In the genomic region with DNA sequence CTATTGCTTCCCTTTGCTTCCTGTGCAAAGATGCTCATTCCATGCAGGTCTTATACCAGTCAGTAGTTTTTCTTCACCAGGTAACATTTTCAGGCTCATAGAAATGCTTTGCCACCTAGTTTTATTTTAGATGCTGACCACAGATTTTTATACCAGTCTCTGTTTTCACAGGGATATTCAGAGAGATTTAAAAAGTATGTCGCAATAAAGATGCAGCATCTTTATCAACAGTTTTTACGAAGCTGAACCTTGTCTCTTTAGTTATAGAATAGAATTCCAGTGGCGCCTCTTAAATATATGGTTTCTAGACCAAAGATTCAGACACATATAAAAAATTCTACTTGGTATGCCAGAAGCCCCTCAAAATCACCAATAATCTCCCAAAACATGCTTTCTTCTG, we compare ENCODE assay signal across 35 cellular contexts.
DNase-seq lines count a peak whose midpoint lies in the region; ATAC-seq, FAIRE-seq and TF ChIP-seq lines count a peak whose summit lies in the region.
"Had no signal": no experiment of that assay in that cellular context is flagged by ENCODE, and none has a peak within 500 bp of the region (broad histone marks: within the 10 kb centered on the region; RNA-seq: fewer than 3 reads in every experiment).

No MANE protein-coding gene starts in this region.

- no peak for FAIRE-seq in HepG2 (lab: Jason Lieb, UNC)
- no peak for FAIRE-seq in H1 (lab: Jason Lieb, UNC)
- FAIRE-seq: A204.1, A549, D721Med had no signal

- H4K5ac ChIP-seq in IMR-90 (ENCODE audit: low read depth, low read length) (no peak overlapping the region), H1 (ENCODE audit: insufficient read length, low read depth, low read length) (no peak overlapping the region)

- BruUV-seq in HepG2 (replicated peaks; lab: Mats Ljungman, UMichigan) (no TSS peak), IMR-90 (replicated peaks; lab: Mats Ljungman, UMichigan) (no TSS peak)

- peaks cover 27% of the 10 kb centered on the region for H3K27me3 Mint-ChIP-seq in chondrocyte (ENCODE audit: low read depth)
- H3K27me3 Mint-ChIP-seq: B cell; CD4-positive, alpha-beta memory T cell; CD4-positive, CD25-positive, alpha-beta regulatory T cell had no signal

- H2BK120ac ChIP-seq in IMR-90 (ENCODE audit: low read depth, low read length) (no peak overlapping the region), H1 (replicated peaks; ENCODE audit: low read depth, low read length) (no peak overlapping the region)

- no peaks in the 10 kb centered on the region for H3K27me3 ChIP-seq in HepG2 (ENCODE audit: control insufficient read depth in 1 of 2, insufficient read depth in 2 of 2, low read length in 2 of 2)
- no peaks in the 10 kb centered on the region for H3K27me3 ChIP-seq in right lobe of liver
- no peaks in the 10 kb centered on the region for H3K27me3 ChIP-seq in IMR-90 (ENCODE audit: control insufficient read depth, insufficient read depth, low read length)
- H3K27me3 ChIP-seq in H1 (replicated peaks in 1 of 4; ENCODE audit: control insufficient read depth in 3 of 4, extremely low read depth in 1 of 4, insufficient read depth in 3 of 4, low read length in 3 of 4): no peaks in the 10 kb centered on the region
- H3K27me3 ChIP-seq: BE2C; BLaER1; BLaER1 treated with 17β-estradiol and CSF1 and Interleukin-3, amounts not matched to agents 10 nM and 100 nM had no signal

- dilution Hi-C loops in IMR-90 (cut with HindIII; ENCODE audit: low sequenced_read_pairs, unreplicated experiment): no loop called here

- no peak overlapping the region for H3K27ac Mint-ChIP-seq in chondrocyte (ENCODE audit: unreplicated experiment)
- H3K27ac Mint-ChIP-seq: B cell; CD14-positive monocyte; CD4-positive, alpha-beta memory T cell; CD4-positive, alpha-beta T cell; CD4-positive, CD25-positive, alpha-beta regulatory T cell; CD8-positive, alpha-beta memory T cell; CD8-positive, alpha-beta T cell had no signal

- H3K9ac ChIP-seq in HepG2 (ENCODE audit: insufficient read depth, low read depth, low read length): no peak overlapping the region
- H3K9ac ChIP-seq in IMR-90 (ENCODE audit: low read depth, low read length): no peak overlapping the region
- no peak overlapping the region for H3K9ac ChIP-seq in H1 (replicated peaks in 1 of 4; ENCODE audit: extremely low read depth in 1 of 4, low read depth in 3 of 4, low read length in 3 of 4)
- H3K9ac ChIP-seq: BLaER1; BLaER1 treated with 17β-estradiol and CSF1 and Interleukin-3, amounts not matched to agents 10 nM and 100 nM had no signal

- intact Hi-C loops in HepG2 (cut with micrococcal nuclease; ENCODE audit: unreplicated experiment): no loop called here
- intact Hi-C loops in right lobe of liver (cut with DNase I): no loop called here
- intact Hi-C loops in IMR-90 (cut with micrococcal nuclease): loop anchor here (10.0 kb wide), 1 partner anchor 1370 kb away; no protein-coding TSS in a partner anchor

- no peaks in the 10 kb centered on the region for H3K4me1 ChIP-seq in HepG2 (ENCODE audit: insufficient read depth, low read length)
- H3K4me1 ChIP-seq in right lobe of liver: no peaks in the 10 kb centered on the region
- no peaks in the 10 kb centered on the region for H3K4me1 ChIP-seq in IMR-90 (ENCODE audit: control insufficient read depth, insufficient read depth, low read length)
- no peaks in the 10 kb centered on the region for H3K4me1 ChIP-seq in H1 (replicated peaks in 1 of 4; ENCODE audit: control insufficient read depth in 3 of 4, insufficient read depth in 4 of 4, low read length in 3 of 4)
- H3K4me1 ChIP-seq: A549, BE2C, Caco-2 had no signal

- no peak overlapping the region for H4K8ac ChIP-seq in IMR-90 (ENCODE audit: low read depth in 2 of 2, low read length in 2 of 2)
- H4K8ac ChIP-seq in H1 (ENCODE audit: extremely low read depth, insufficient read depth, low read length): no peak overlapping the region

- DNase-seq in HepG2 (ENCODE audit: low spot score) (no peak), right lobe of liver (no peak), IMR-90 (no peak), H1 (ENCODE audit: low read depth in 1 of 2, low spot score in 2 of 2) (no peak), chondrocyte (ENCODE audit: low spot score) (no peak), caudate nucleus (lab: John Stamatoyannopoulos, UW) (no peak)
- DNase-seq: 8988T; ACHN; AML-193; BE2C; C1 segment of cervical spinal cord; Caco-2; Calu3; CD4-positive, alpha-beta memory T cell; CD4-positive, alpha-beta T cell; CD4-positive, CD25-positive, alpha-beta regulatory T cell; CD8-positive, alpha-beta memory T cell; CD8-positive, alpha-beta T cell; COR-L47; DMS 273 treated with DMSO at 0.1 percent for 48 hours; DMS153; DMS53; DMS79; DMS79 treated with DMSO at 0.1 percent for 48 hours; DND-41; EL had no signal

- no peaks in the 10 kb centered on the region for H3K9me1 ChIP-seq in IMR-90 (ENCODE audit: insufficient read depth, low read length)

- no peak overlapping the region for H3K27ac ChIP-seq in HepG2 (ENCODE audit: extremely low read length, insufficient read depth, low read length)
- no peak overlapping the region for H3K27ac ChIP-seq in right lobe of liver
- H3K27ac ChIP-seq in IMR-90 (ENCODE audit: insufficient read depth, low read length): no peak overlapping the region
- no peak overlapping the region for H3K27ac ChIP-seq in H1 (ENCODE audit: low read depth, low read length)
- no peak overlapping the region for H3K27ac ChIP-seq in caudate nucleus (ENCODE audit: low read depth, low read length)
- H3K27ac ChIP-seq: 22Rv1; A549; BLaER1; BLaER1 treated with 17β-estradiol and CSF1 and Interleukin-3, amounts not matched to agents 10 nM and 100 nM; C4-2B had no signal

- TF ChIP-seq RAD21 in HepG2 (CRISPR knock-in tag; IDR thresholded peaks at IDR 0.05): no peak
- TF ChIP-seq RAD21 in IMR-90 (IDR thresholded peaks at IDR 0.05; ENCODE audit: low read length): no peak
- TF ChIP-seq RAD21 in H1 (IDR thresholded peaks at IDR 0.05 in 1 of 2, conservative IDR thresholded peaks at IDR 0.05 in 1 of 2; ENCODE audit: low read depth in 2 of 2, low read length in 2 of 2): no peak

- H3K4me1 Mint-ChIP-seq in chondrocyte (ENCODE audit: low read depth): no peaks in the 10 kb centered on the region
- H3K4me1 Mint-ChIP-seq: B cell; CD14-positive monocyte; CD4-positive, alpha-beta memory T cell; CD4-positive, CD25-positive, alpha-beta regulatory T cell; CD8-positive, alpha-beta memory T cell had no signal

- H2BK12ac ChIP-seq in H1 (ENCODE audit: low read depth, low read length): no peak overlapping the region

- no peak overlapping the region for H3K14ac ChIP-seq in IMR-90 (replicated peaks; ENCODE audit: low read depth, low read length)
- H3K14ac ChIP-seq in H1 (ENCODE audit: insufficient read length): no peak overlapping the region

- no peak overlapping the region for H2BK5ac ChIP-seq in IMR-90 (ENCODE audit: low read depth, low read length, poor library complexity, severe bottlenecking)
- no peak overlapping the region for H2BK5ac ChIP-seq in H1 (ENCODE audit: low read depth, low read length)

- no peaks in the 10 kb centered on the region for H3K9me3 Mint-ChIP-seq in chondrocyte (ENCODE audit: low read depth)
- H3K9me3 Mint-ChIP-seq: CD4-positive, alpha-beta T cell had no signal

- TF ChIP-seq EP300 in HepG2 (IDR thresholded peaks at IDR 0.05; ENCODE audit: low read depth in 2 of 2, low read length in 2 of 2): no peak
- no peak for TF ChIP-seq EP300 in HepG2 (CRISPR knock-in tag; IDR thresholded peaks at IDR 0.05; ENCODE audit: borderline replicate concordance)
- no peak for TF ChIP-seq EP300 in H1 (IDR thresholded peaks at IDR 0.05; ENCODE audit: borderline replicate concordance in 1 of 2, low read depth in 2 of 2, low read length in 2 of 2)

- POLR2A ChIA-PET in HepG2 (lab: Yijun Ruan, JAX): no interaction called here
- POLR2A ChIA-PET in IMR-90 (lab: Charles Lee; ENCODE audit: unreplicated experiment): no interaction called here
- POLR2A ChIA-PET in H1 (lab: Charles Lee; ENCODE audit: partially characterized antibody): no interaction called here

- no peaks in the 10 kb centered on the region for H3K9me3 ChIP-seq in HepG2 (ENCODE audit: low read length)
- H3K9me3 ChIP-seq in right lobe of liver: no peaks in the 10 kb centered on the region
- no peaks in the 10 kb centered on the region for H3K9me3 ChIP-seq in IMR-90 (ENCODE audit: control insufficient read depth, insufficient read depth, low read length)
- no peaks in the 10 kb centered on the region for H3K9me3 ChIP-seq in H1 (ENCODE audit: insufficient read depth in 2 of 2, low read depth in 1 of 2, low read length in 1 of 2)
- H3K9me3 ChIP-seq: A549, BE2C, BLaER1, Caco-2 had no signal

- H2AFZ ChIP-seq in HepG2 (ENCODE audit: low read length) (no peak overlapping the region), IMR-90 (replicated peaks; ENCODE audit: low read length, poor library complexity) (no peak overlapping the region), H1 (ENCODE audit: low read length) (no peak overlapping the region)

- H2AK5ac ChIP-seq in IMR-90 (ENCODE audit: low read depth, low read length) (no peak overlapping the region), H1 (ENCODE audit: low read depth, low read length) (no peak overlapping the region)

- H2BK15ac ChIP-seq in IMR-90 (ENCODE audit: low read depth, low read length) (no peak overlapping the region), H1 (ENCODE audit: low read length) (no peak overlapping the region)

- H3K4me2 ChIP-seq in HepG2 (ENCODE audit: low read depth, low read length): no peak overlapping the region
- no peak overlapping the region for H3K4me2 ChIP-seq in IMR-90 (ENCODE audit: low read depth, low read length)
- no peak overlapping the region for H3K4me2 ChIP-seq in H1 (ENCODE audit: insufficient read depth in 1 of 2, low read depth in 2 of 2, low read length in 2 of 2)
- H3K4me2 ChIP-seq: A549; BLaER1; BLaER1 treated with 17β-estradiol and CSF1 and Interleukin-3, amounts not matched to agents 10 nM and 100 nM had no signal

- ATAC-seq in HepG2 (no peak), right lobe of liver (no peak), IMR-90 (ENCODE audit: low read depth) (no peak)
- ATAC-seq: A549; CD8-positive, alpha-beta T cell had no signal

- no peak overlapping the region for H2AK9ac ChIP-seq in IMR-90 (replicated peaks; ENCODE audit: low read depth, low read length, poor library complexity)

- no peaks in the 10 kb centered on the region for H3K36me3 ChIP-seq in HepG2 (replicated peaks in 1 of 2; ENCODE audit: control insufficient read depth in 1 of 2, insufficient read depth in 2 of 2, low read length in 2 of 2)
- no peaks in the 10 kb centered on the region for H3K36me3 ChIP-seq in right lobe of liver
- H3K36me3 ChIP-seq in IMR-90 (ENCODE audit: control insufficient read depth, insufficient read depth, low read length): no peaks in the 10 kb centered on the region
- no peaks in the 10 kb centered on the region for H3K36me3 ChIP-seq in H1 (ENCODE audit: control insufficient read depth in 2 of 4, insufficient read depth in 4 of 4, low read length in 3 of 4)
- H3K36me3 ChIP-seq: BE2C; BLaER1; BLaER1 treated with 17β-estradiol and CSF1 and Interleukin-3, amounts not matched to agents 10 nM and 100 nM had no signal

- H2BK20ac ChIP-seq in IMR-90 (ENCODE audit: low read depth, low read length) (no peak overlapping the region), H1 (ENCODE audit: low read length) (no peak overlapping the region)

- H3K79me1 ChIP-seq in IMR-90 (ENCODE audit: low read depth in 1 of 2, low read length in 2 of 2) (no peaks in the 10 kb centered on the region), H1 (ENCODE audit: low read depth, low read length) (no peaks in the 10 kb centered on the region)

- TF ChIP-seq POLR2A in HepG2 (IDR thresholded peaks at IDR 0.05; ENCODE audit: insufficient read depth in 1 of 2, low read depth in 2 of 2, low read length in 2 of 2) (no peak), right lobe of liver (IDR thresholded peaks at IDR 0.05) (no peak), IMR-90 (IDR thresholded peaks at IDR 0.05; ENCODE audit: low read depth, low read length) (no peak), H1 (IDR thresholded peaks at IDR 0.05; ENCODE audit: control extremely low read depth in 1 of 2, low read depth in 2 of 2, low read length in 2 of 2) (no peak)

- H3K4ac ChIP-seq in IMR-90 (ENCODE audit: low read depth, low read length): no peak overlapping the region
- H3K4ac ChIP-seq in H1 (replicated peaks; ENCODE audit: insufficient read length, low read depth, low read length): no peak overlapping the region

- TF ChIP-seq CTCF in HepG2 (CRISPR knock-in tag; IDR thresholded peaks at IDR 0.05) (no peak), right lobe of liver (IDR thresholded peaks at IDR 0.05) (no peak), IMR-90 (conservative IDR thresholded peaks at IDR 0.05; ENCODE audit: low read depth, low read length) (no peak), H1 (IDR thresholded peaks at IDR 0.05; ENCODE audit: control extremely low read depth in 1 of 3, insufficient read depth in 1 of 3, low read depth in 1 of 3, low read length in 3 of 3) (no peak), chondrocyte (IDR thresholded peaks at IDR 0.05) (no peak)

- H3K56ac ChIP-seq in IMR-90 (ENCODE audit: extremely low read depth, insufficient read depth, low read length) (no peak overlapping the region), H1 (replicated peaks; ENCODE audit: insufficient read length, low read depth, low read length) (no peak overlapping the region)

- no peaks in the 10 kb centered on the region for H3K36me3 Mint-ChIP-seq in chondrocyte (ENCODE audit: low read depth)
- H3K36me3 Mint-ChIP-seq: CD14-positive monocyte; CD4-positive, alpha-beta memory T cell; CD4-positive, CD25-positive, alpha-beta regulatory T cell; CD8-positive, alpha-beta memory T cell; CD8-positive, alpha-beta T cell had no signal

- CTCF ChIA-PET in HepG2 (lab: Yijun Ruan, JAX; ENCODE audit: low intra/inter-chr PET ratio, low total read pairs): no interaction called here
- CTCF ChIA-PET in IMR-90 (lab: Yijun Ruan, JAX): interaction anchor here (1.5 kb wide), 1 partner anchor 10 kb away, joined by 3 read pairs; no protein-coding TSS in a partner anchor
- CTCF ChIA-PET in H1 (lab: Charles Lee; ENCODE audit: partially characterized antibody): no interaction called here

- H3K23ac ChIP-seq in IMR-90 (ENCODE audit: low read depth, low read length) (no peak overlapping the region), H1 (ENCODE audit: insufficient read length) (no peak overlapping the region)

- no peaks in the 10 kb centered on the region for H4K20me1 ChIP-seq in HepG2 (ENCODE audit: insufficient read depth, low read length)
- no peaks in the 10 kb centered on the region for H4K20me1 ChIP-seq in IMR-90 (ENCODE audit: insufficient read depth, low read length)
- H4K20me1 ChIP-seq in H1 (replicated peaks in 1 of 2; ENCODE audit: control insufficient read depth in 1 of 2, insufficient read depth in 2 of 2, low read length in 2 of 2): no peaks in the 10 kb centered on the region
- H4K20me1 ChIP-seq: BLaER1; BLaER1 treated with 17β-estradiol and CSF1 and Interleukin-3, amounts not matched to agents 10 nM and 100 nM had no signal

- H3K79me2 ChIP-seq in HepG2 (ENCODE audit: insufficient read depth, low read length) (no peaks in the 10 kb centered on the region), H1 (ENCODE audit: control insufficient read depth in 1 of 2, insufficient read depth in 2 of 2, low read length in 2 of 2) (no peaks in the 10 kb centered on the region)

- H3K23me2 ChIP-seq in H1 (ENCODE audit: low read depth, low read length): no peaks in the 10 kb centered on the region

- H3K18ac ChIP-seq in IMR-90 (ENCODE audit: low read depth, low read length) (no peak overlapping the region), H1 (ENCODE audit: extremely low read depth, low read length) (no peak overlapping the region)

- in situ Hi-C loops in HepG2 (cut with HindIII; ENCODE audit: extremely low pct_ligation_motif_present, low pct_unique_long_range_greater_than_20kb): no loop called here
- in situ Hi-C loops in IMR-90 (cut with MboI; ENCODE audit: low sequenced_read_pairs): no loop called here

- WGBS in HepG2 (ENCODE audit: low lambda C conversion rate): 17% methylated on average over 3 of the region's 3 CpGs
- 52% methylated on average over 3 of the region's 3 CpGs for WGBS in right lobe of liver (ENCODE audit: insufficient coverage, low coverage, low lambda C conversion rate, missing lambda C conversion rate)
- no CpG with 5 or more reads among the region's 3 CpGs for WGBS in IMR-90 (ENCODE audit: extremely low coverage in 2 of 2, insufficient read length in 1 of 2), 2 experiments
- WGBS in H1 (ENCODE audit: extremely low coverage in 1 of 2, insufficient coverage in 1 of 2, insufficient read length in 1 of 2, insufficient replicate concordance in 2 of 2, low coverage in 1 of 2, low lambda C conversion rate in 2 of 2, missing lambda C conversion rate in 1 of 2), 2 experiments: 90% methylated on average over 3 of the region's 3 CpGs; no CpG with 5 or more reads in 1 of the 2 experiments

- no peak overlapping the region for H3K4me3 Mint-ChIP-seq in chondrocyte (ENCODE audit: unreplicated experiment)
- H3K4me3 Mint-ChIP-seq: B cell; CD14-positive monocyte; CD4-positive, alpha-beta memory T cell; CD4-positive, alpha-beta T cell; CD4-positive, CD25-positive, alpha-beta regulatory T cell; CD8-positive, alpha-beta memory T cell; CD8-positive, alpha-beta T cell had no signal

- H4K91ac ChIP-seq in IMR-90 (ENCODE audit: insufficient read depth, low read depth, low read length): no peak overlapping the region
- no peak overlapping the region for H4K91ac ChIP-seq in H1 (replicated peaks; ENCODE audit: insufficient read length, low read length)

- no peak overlapping the region for H3K4me3 ChIP-seq in HepG2 (replicated peaks in 1 of 3; ENCODE audit: insufficient read depth in 1 of 3, low read depth in 2 of 3, low read length in 3 of 3)
- H3K4me3 ChIP-seq in right lobe of liver: no peak overlapping the region
- no peak overlapping the region for H3K4me3 ChIP-seq in IMR-90 (ENCODE audit: insufficient read depth, low read depth, low read length)
- H3K4me3 ChIP-seq in H1 (ENCODE audit: extremely low read depth in 1 of 4, insufficient read depth in 2 of 4, low read depth in 3 of 4, low read length in 4 of 4): no peak overlapping the region
- H3K4me3 ChIP-seq: A549; BLaER1; BLaER1 treated with 17β-estradiol and CSF1 and Interleukin-3, amounts not matched to agents 10 nM and 100 nM had no signal

Comparison
In these comparisons a context has a peak if more than half of its experiments do, and no peak if none do; other contexts are left out.
1. Of the 41 proteins assayed by ChIP-seq in both HepG2 and H1: peak only in HepG2: none; only in H1: none; in both: CEBPB; in neither: 40.